28 cellular contexts compared by ENCODE assay signal in genomic region chr14:58760121-58760520, GRCh38.
"Had no signal": no experiment of that assay in that cellular context is flagged by ENCODE, and none has a peak within 500 bp of the region (broad histone marks: within the 10 kb centered on the region; RNA-seq: fewer than 3 reads in every experiment).

No MANE protein-coding gene starts in this region.

- ATAC-seq: activated CD4-positive, CD25-positive, alpha-beta regulatory T cell treated with anti-CD3 and anti-CD28 coated beads, Interleukin-2, amount 50 U/mL, for 24 hours; esophagus mucosa; heart left ventricle; left colon; natural killer cell treated with Interleukin-12 subunit alpha and Interleukin-12 subunit beta and Interleukin-15 and Interleukin-18, amount 100 ng/mL, for 72 hours; right cardiac atrium; stimulated activated naive B cell treated with anti-CD40 and anti-IgM and Interleukin-4, amounts not matched to agents 10 μg/mL and 1 μg/mL and 100 μg/mL, for 72 hours; upper lobe of right lung had no signal

- DNase-seq: activated CD4-positive, alpha-beta memory T cell treated with anti-CD3 and anti-CD28 coated beads for 36 hours; activated CD4-positive, alpha-beta T cell treated with anti-CD3 and anti-CD28 coated beads for 48 hours; activated CD8-positive, alpha-beta memory T cell treated with anti-CD3 and anti-CD28 coated beads, Interleukin-2, amount 50 U/mL, for 48 hours; activated gamma-delta T cell treated with Interleukin-2 at 50 U/mL for 16 hours; activated naive CD4-positive, alpha-beta T cell treated with anti-CD3 and anti-CD28 coated beads, Interleukin-2, amount 50 U/mL, for 16 hours; activated T-cell treated with anti-CD3 and anti-CD28 coated beads, Interleukin-2, amount 50 U/mL, for 24 hours; amniotic stem cell; caudate nucleus; endodermal cell; foreskin fibroblast; heart left ventricle; hypothalamus; immature natural killer cell; kidney; left colon; posterior cingulate gyrus; right cardiac atrium; stimulated activated CD4-positive, alpha-beta T cell treated with anti-CD3 and anti-CD28 coated beads, Interleukin-15, amount 100 ng/mL, for 24 hours; stimulated activated CD4-positive, alpha-beta T cell treated with anti-CD3 and anti-CD28 coated beads, Interleukin-2, amount 100 ng/mL, for 24 hours; stimulated activated naive B cell treated with anti-CD40 and anti-IgM and Interleukin-4, amounts not matched to agents 10 μg/mL and 1 μg/mL and 100 μg/mL, for 72 hours; stomach; T1000; tibial artery; upper lobe of right lung; WERI-Rb-1 had no signal
